In the genomic region with DNA sequence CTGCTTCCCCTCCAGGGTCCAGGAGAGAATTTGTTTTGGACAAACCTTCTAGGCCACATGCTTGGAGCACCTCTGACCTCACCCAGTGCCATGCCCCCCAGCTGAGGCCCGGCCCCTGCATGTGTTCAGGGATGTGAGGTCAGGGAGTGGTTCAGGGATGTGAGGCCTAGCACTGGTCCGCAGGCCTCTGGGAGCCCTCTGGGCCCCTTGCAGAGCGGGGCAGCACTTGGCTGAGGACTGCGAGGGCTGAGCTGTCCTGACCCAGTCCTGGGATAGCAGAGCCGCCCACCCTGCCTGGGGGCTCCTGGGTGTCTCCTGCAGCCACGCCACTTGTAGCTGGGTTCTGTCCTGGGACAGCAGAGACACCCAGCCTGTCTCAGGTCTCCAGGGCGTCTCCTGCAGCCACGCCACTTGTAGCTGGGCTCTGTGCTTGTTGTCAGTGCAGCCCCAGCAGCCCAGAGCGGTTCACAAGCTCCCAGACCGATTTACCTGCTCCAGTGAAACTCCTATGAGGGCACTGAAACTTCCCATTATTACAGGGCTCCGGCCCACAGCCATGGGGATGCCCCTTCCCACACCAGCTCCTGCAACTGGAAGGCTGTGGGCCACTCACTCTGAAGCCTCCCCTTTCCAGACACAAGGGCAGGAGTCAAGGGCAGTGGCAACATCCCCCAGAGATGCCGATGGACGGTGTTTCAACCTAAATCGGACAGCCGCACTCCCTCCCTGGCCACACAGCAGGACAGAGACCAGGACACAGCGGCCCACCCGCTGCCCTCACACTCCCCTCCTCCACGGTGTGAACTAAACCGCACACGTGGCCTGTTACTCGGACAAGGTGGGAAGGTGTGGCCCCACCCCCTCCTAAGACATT, we compare ENCODE assay signal across 24 cellular contexts. TPM values are rescaled to one million over a fixed set of nuclear protein-coding genes. Genes with fewer than 3 reads are reported as not detected.
DNase-seq lines count a peak whose midpoint lies in the region; ATAC-seq and TF ChIP-seq lines count a peak whose summit lies in the region.
"Had no signal": no experiment of that assay in that cellular context is flagged by ENCODE, and none has a peak within 500 bp of the region (broad histone marks: within the 10 kb centered on the region; RNA-seq: fewer than 3 reads in every experiment).

No MANE protein-coding gene starts in this region.

- no peak; the same call in 2 of the 3 replicates for ATAC-seq in RWPE2 (ENCODE audit: low read depth)
- ATAC-seq in GM18519 (IDR thresholded peaks at IDR 0.05; ENCODE audit: low FRiP score, unreplicated experiment) = no peak
- ATAC-seq: activated CD8-positive, alpha-beta T cell treated with anti-CD3 and anti-CD28 coated beads for 36 hours; activated naive CD4-positive, alpha-beta T cell treated with anti-CD3 and anti-CD28 coated beads, Interleukin-2, amount 50 U/mL, for 72 hours; activated T-cell treated with anti-CD3 and anti-CD28 coated beads, Interleukin-2, amount 50 U/mL, for 4 hours; stimulated activated naive CD8-positive, alpha-beta T cell treated with anti-CD3 and anti-CD28 coated beads, Interleukin-15, amount 100 ng/mL, for 72 hours had no signal

- H3K9me3 ChIP-seq in RWPE2 (ENCODE audit: severe bottlenecking) (no peaks in the 10 kb centered on the region), stomach (no peaks in the 10 kb centered on the region)
- H3K9me3 ChIP-seq: ascending aorta, tibial artery had no signal

- intact Hi-C loops in stomach (cut with DNase I; ENCODE audit: low total_unique reads) = no loop called here

- TF ChIP-seq EP300 in stomach (IDR thresholded peaks at IDR 0.05) = no peak

- H3K4me1 ChIP-seq in RWPE2 (ENCODE audit: insufficient read depth, poor library complexity, severe bottlenecking) (no peaks in the 10 kb centered on the region), stomach (peaks cover 0 to 24% (median 16%) of the 10 kb centered on the region in 4 donors)
- H3K4me1 ChIP-seq: ascending aorta had no signal

- peak; percentile 45 for DNase-seq in activated CD8-positive, alpha-beta memory T cell treated with anti-CD3 and anti-CD28 coated beads, Interleukin-2, amount 50 U/mL, for 48 hours
- no peak for DNase-seq in activated CD8-positive, alpha-beta memory T cell treated with anti-CD3 and anti-CD28 coated beads, Interleukin-2, amount 50 U/mL, for 4 hours
- DNase-seq in RWPE2 (ENCODE audit: low spot score) (peak; percentile 63), mesenteric fat pad (ENCODE audit: low spot score) (peak; percentile 60), stomach (peak; percentile 21), pons (ENCODE audit: low spot score) (no peak)
- DNase-seq in activated CD4-positive, alpha-beta T cell treated with anti-CD3 and anti-CD28 coated beads for 4 hours = no peak
- DNase-seq: 8988T; activated CD4-positive, CD25-positive, alpha-beta regulatory T cell treated with anti-CD3 and anti-CD28 coated beads, Interleukin-2, amount 50 U/mL, for 72 hours; activated CD8-positive, alpha-beta T cell treated with anti-CD3 and anti-CD28 coated beads for 36 hours; activated T-cell treated with anti-CD3 and anti-CD28 coated beads, Interleukin-2, amount 50 U/mL, for 4 hours; GOT3; kidney; NCI-H510A; retina; stimulated activated CD4-positive, alpha-beta T cell treated with anti-CD3 and anti-CD28 coated beads, Interleukin-12 subunit alpha, Interleukin-12 subunit beta, amount 100 ng/mL, for 4 hours; stimulated activated CD4-positive, alpha-beta T cell treated with anti-CD3 and anti-CD28 coated beads, Interleukin-4, amount 100 ng/mL, for 4 hours had no signal

- H3K27me3 ChIP-seq in RWPE2 (ENCODE audit: insufficient read depth, poor library complexity, severe bottlenecking) (peaks cover 22% of the 10 kb centered on the region), stomach (peaks cover 0 to 68% (median 13%) of the 10 kb centered on the region in 3 donors)
- H3K27me3 ChIP-seq: ascending aorta had no signal

- TF ChIP-seq CTCF in RWPE2 (IDR thresholded peaks at IDR 0.05; ENCODE audit: poor library complexity, severe bottlenecking) = no peak
- no peak for TF ChIP-seq CTCF in stomach (IDR thresholded peaks at IDR 0.05)

- H3K27ac ChIP-seq in RWPE2 (ENCODE audit: poor library complexity, severe bottlenecking) (no peak overlapping the region), stomach (peak overlapping the region in 1 of 5 donors; percentile 50)
- H3K27ac ChIP-seq: ascending aorta, dorsolateral prefrontal cortex, tibial artery had no signal

- no peak for TF ChIP-seq POLR2A in stomach (IDR thresholded peaks at IDR 0.05)

- H3K36me3 ChIP-seq in RWPE2 (ENCODE audit: low read depth) (no peaks in the 10 kb centered on the region), stomach (no peaks in the 10 kb centered on the region)
- H3K36me3 ChIP-seq: ascending aorta, tibial artery had no signal

- WGBS in stomach, 5 donors = 58 to 74% (median 67%) methylated on average over 15 to 21 of the region's 21 CpGs

- no peak overlapping the region for H3K4me3 ChIP-seq in RWPE2 (ENCODE audit: severe bottlenecking)
- no peak overlapping the region for H3K4me3 ChIP-seq in stomach
- H3K4me3 ChIP-seq: ascending aorta, lung, tibial artery had no signal

RNA-seq across cellular contexts. Expression of a gene that starts 5.4 kb away (rescaled TPM):
- total RNA-seq in mesenteric fat pad (2.0 TPM), stomach (10 to 100 TPM in 1 of 5 donors, 1 to 10 TPM in 3, under 1 TPM in 1; 0.14 to 11.1 (median 2.2) TPM)
- 1 to 10 TPM in 2 of 3 donors, under 1 TPM in 1; 0.46 to 3.6 (median 2.1) TPM for polyA plus RNA-seq in stomach

Comparison
In these comparisons a context has a peak if more than half of its experiments do, and no peak if none do; other contexts are left out.
1. DNase-seq: peak in activated CD8-positive, alpha-beta memory T cell treated with anti-CD3 and anti-CD28 coated beads, Interleukin-2, amount 50 U/mL, for 48 hours (single experiment), RWPE2 (single experiment), mesenteric fat pad (single experiment) and stomach (single experiment); none in activated CD8-positive, alpha-beta memory T cell treated with anti-CD3 and anti-CD28 coated beads, Interleukin-2, amount 50 U/mL, for 4 hours (single experiment), activated CD4-positive, alpha-beta T cell treated with anti-CD3 and anti-CD28 coated beads for 4 hours (0 of 2) and pons (single experiment).